Comparison of ENCODE assay signal across 31 cellular contexts in genomic region chrX:128622296-128622695, GRCh38.
"Had no signal": no experiment of that assay in that cellular context is flagged by ENCODE, and none has a peak within 500 bp of the region (broad histone marks: within the 10 kb centered on the region; RNA-seq: fewer than 3 reads in every experiment).

No MANE protein-coding gene starts in this region.

- H3K27ac ChIP-seq: brain microvascular endothelial cell, cardiac muscle cell, KMS-11, SJCRH30, SK-N-MC, WERI-Rb-1 had no signal

- DNase-seq: activated CD4-positive, alpha-beta memory T cell treated with anti-CD3 and anti-CD28 coated beads, Interleukin-2, amount 10 ng/mL, durations not matched to agents 7 days and 5 days; activated CD4-positive, alpha-beta T cell treated with anti-CD3 and anti-CD28 coated beads for 1 hour; activated CD4-positive, alpha-beta T cell treated with anti-CD3 and anti-CD28 coated beads for 48 hours; activated CD4-positive, CD25-positive, alpha-beta regulatory T cell; activated CD8-positive, alpha-beta memory T cell treated with anti-CD3 and anti-CD28 coated beads for 24 hours; activated CD8-positive, alpha-beta memory T cell treated with anti-CD3 and anti-CD28 coated beads, Interleukin-2, amount 10 ng/mL, durations not matched to agents 7 days and 5 days; activated effector memory CD4-positive, alpha-beta T cell treated with anti-CD3 and anti-CD28 coated beads, Interleukin-2, amount 50 U/mL, for 16 hours; activated naive CD4-positive, alpha-beta T cell; activated naive CD4-positive, alpha-beta T cell treated with anti-CD3 and anti-CD28 coated beads, Interleukin-2, amount 50 U/mL, for 16 hours; activated naive CD8-positive, alpha-beta T cell treated with anti-CD3 and anti-CD28 coated beads for 36 hours; activated T-cell treated with anti-CD3 and anti-CD28 coated beads, Interleukin-2, amount 50 U/mL, for 1 hour; activated T-cell treated with anti-CD3 and anti-CD28 coated beads, Interleukin-2, amount 50 U/mL, for 72 hours; amniotic stem cell; aorta; brain microvascular endothelial cell; NCI-H1105 treated with DMSO at 0.1 percent for 48 hours; NCI-H1436; NCI-H187; NCI-H2029 treated with DMSO at 0.1 percent for 48 hours; NCI-H2107; NCI-H226; NCI-H446 treated with DMSO at 0.1 percent for 48 hours; NCI-H524; NCI-H774; RPMI8226; T1000; WERI-Rb-1 had no signal

- H3K9me3 ChIP-seq: SJCRH30 had no signal

- H3K36me3 ChIP-seq: brain microvascular endothelial cell, cardiac muscle cell, SJCRH30, WERI-Rb-1 had no signal

- H3K4me3 ChIP-seq: cardiac muscle cell, SJCRH30, SK-N-MC had no signal

- H3K9ac ChIP-seq: KMS-11 had no signal

- H3K4me1 ChIP-seq: SJCRH30 had no signal

- H3K4me2 ChIP-seq: KMS-11 had no signal

- H3K27me3 ChIP-seq: brain microvascular endothelial cell, cardiac muscle cell, SJCRH30 had no signal
